In genomic region chr17:4806770-4807533, GRCh38 we compare ENCODE assay signal across 8 cellular contexts. TPM values are rescaled to one million over a fixed set of nuclear protein-coding genes. Genes with fewer than 3 reads are reported as not detected.
DNase-seq lines count a peak whose midpoint lies in the region; ATAC-seq and TF ChIP-seq lines count a peak whose summit lies in the region.

PLD2 (plus strand) TSS chr17:4807152; CDS start chr17:4807773, 621 bp downstream.

- no peak within 1 kb of the TSS for H3K27ac ChIP-seq in HUES6 (ENCODE audit: low read depth, low read length)

- H3K27ac Mint-ChIP-seq in Calu3 (ENCODE audit: unreplicated experiment) = no peak within 1 kb of the TSS
- peak within 1 kb of the TSS in 1 of 2 donors; percentile 27 for H3K27ac Mint-ChIP-seq in natural killer cell treated with Interleukin-12 subunit alpha and Interleukin-12 subunit beta and Interleukin-15 and Interleukin-18, amount 100 ng/mL, for 72 hours

- H3K4me1 ChIP-seq in HUES6 (ENCODE audit: control insufficient read depth, insufficient read depth, low read length) = peaks cover 6% of the 10 kb centered on the region; the same call in 1 of the 2 replicates

- peak within 1 kb of the TSS; percentile 74 for H3K4me3 ChIP-seq in HUES6 (ENCODE audit: low read depth, low read length)
- peak within 1 kb of the TSS; percentile 70 for H3K4me3 ChIP-seq in fibroblast of pulmonary artery (replicated peaks; ENCODE audit: low read depth, low read length)

- peaks cover 12% of the 10 kb centered on the region for H3K4me1 Mint-ChIP-seq in Calu3 (ENCODE audit: low read depth, unreplicated experiment)
- peaks cover 20 to 26% of the 10 kb centered on the region in 2 donors for H3K4me1 Mint-ChIP-seq in natural killer cell treated with Interleukin-12 subunit alpha and Interleukin-12 subunit beta and Interleukin-15 and Interleukin-18, amount 100 ng/mL, for 72 hours (ENCODE audit: low read depth in 2 of 2)

- no peaks in the 10 kb centered on the region for H3K27me3 Mint-ChIP-seq in Calu3 (ENCODE audit: unreplicated experiment)
- no peaks in the 10 kb centered on the region for H3K27me3 Mint-ChIP-seq in natural killer cell treated with Interleukin-12 subunit alpha and Interleukin-12 subunit beta and Interleukin-15 and Interleukin-18, amount 100 ng/mL, for 72 hours

- no peaks in the 10 kb centered on the region for H3K9me3 ChIP-seq in HUES6 (ENCODE audit: control insufficient read depth, insufficient read depth, low read depth, low read length)

- BruUV-seq in Calu3 (replicated peaks; lab: Mats Ljungman, UMichigan) = no TSS peak

- CTCF ChIA-PET in Calu3 (lab: Charles Lee) = interaction anchor here (0.6 to 0.9 kb wide), 2 partner anchors 10 to 17 kb away, joined by 3 to 4 read pairs; no protein-coding TSS in a partner anchor

- H3K9me3 Mint-ChIP-seq in Calu3 (ENCODE audit: low read depth, unreplicated experiment) = no peaks in the 10 kb centered on the region
- H3K9me3 Mint-ChIP-seq in natural killer cell treated with Interleukin-12 subunit alpha and Interleukin-12 subunit beta and Interleukin-15 and Interleukin-18, amount 100 ng/mL, for 72 hours = no peaks in the 10 kb centered on the region

- TF ChIP-seq CTCF in Calu3 (IDR thresholded peaks at IDR 0.05; ENCODE audit: unreplicated experiment) (no peak), fibroblast of pulmonary artery (IDR thresholded peaks at IDR 0.05; ENCODE audit: low read length, missing control alignments) (no peak)

- intact Hi-C loops in Calu3 (cut with micrococcal nuclease; ENCODE audit: unreplicated experiment) = no loop called here

- ATAC-seq in GM21360 (IDR thresholded peaks at IDR 0.05; ENCODE audit: unreplicated experiment) = peak; percentile 85
- ATAC-seq in natural killer cell treated with Interleukin-12 subunit alpha and Interleukin-12 subunit beta and Interleukin-15 and Interleukin-18, amount 100 ng/mL, for 72 hours = peak; percentile 100

- peaks cover 29% of the 10 kb centered on the region for H3K36me3 ChIP-seq in HUES6 (ENCODE audit: control insufficient read depth, insufficient read depth, low read length)

- DNase-seq in Calu3 = peak; percentile 87
- peak; percentile 89 for DNase-seq in RPMI8226
- DNase-seq in activated T-helper 9 cell treated with anti-CD3 and anti-CD28 coated beads, Interleukin-2, amount 50 U/mL, for 16 hours (ENCODE audit: low read depth) = peak; percentile 84
- DNase-seq in fibroblast of pulmonary artery (ENCODE audit: low read depth) = peak; percentile 70
- DNase-seq in natural killer cell treated with Interleukin-12 subunit alpha and Interleukin-12 subunit beta and Interleukin-15 and Interleukin-18, amount 100 ng/mL, for 72 hours (ENCODE audit: low spot score) = peak; percentile 92
- DNase-seq in stimulated activated naive CD4-positive, alpha-beta T cell (lab: John Stamatoyannopoulos, UW) = peak; percentile 61 to 82 (median 75)

- H3K27me3 ChIP-seq in HUES6 (ENCODE audit: control insufficient read depth, insufficient read depth, low read length) = no peaks in the 10 kb centered on the region

- peaks cover 12% of the 10 kb centered on the region for H3K36me3 Mint-ChIP-seq in Calu3 (ENCODE audit: insufficient read depth, unreplicated experiment)
- peaks cover 7% of the 10 kb centered on the region for H3K36me3 Mint-ChIP-seq in natural killer cell treated with Interleukin-12 subunit alpha and Interleukin-12 subunit beta and Interleukin-15 and Interleukin-18, amount 100 ng/mL, for 72 hours

- H3K9ac ChIP-seq in HUES6 (ENCODE audit: low read length) = peak within 1 kb of the TSS; percentile 74

- peak within 1 kb of the TSS; percentile 66 for H3K4me3 Mint-ChIP-seq in Calu3 (ENCODE audit: low read depth, unreplicated experiment)
- H3K4me3 Mint-ChIP-seq in natural killer cell treated with Interleukin-12 subunit alpha and Interleukin-12 subunit beta and Interleukin-15 and Interleukin-18, amount 100 ng/mL, for 72 hours = peak within 1 kb of the TSS; percentile 78

RNA-seq across cellular contexts. Expression of gene PLD2, which starts in this region (rescaled TPM):
- total RNA-seq in Calu3 (2022) = 11.0 and 13.0 TPM in 2 replicates
- 10 to 100 TPM; 38.4 to 46.9 TPM for total RNA-seq in natural killer cell treated with Interleukin-12 subunit alpha and Interleukin-12 subunit beta and Interleukin-15 and Interleukin-18, amount 100 ng/mL, for 72 hours
